Comparison of ENCODE assay signal across 8 cellular contexts in genomic region chr12:823043-823698, GRCh38.
DNase-seq lines count a peak whose midpoint lies in the region; ATAC-seq and TF ChIP-seq lines count a peak whose summit lies in the region.

No MANE protein-coding gene starts in this region.

- intact Hi-C loops in activated CD4-positive, alpha-beta T cell treated with anti-CD3 and anti-CD28 coated beads, Interleukin-2, amount 10 ng/mL, durations not matched to agents 24 days and 14 days (cut with micrococcal nuclease): no loop called here
- intact Hi-C loops in natural killer cell (cut with micrococcal nuclease) (no loop called here), prostate gland (cut with DNase I) (no loop called here)

- peaks cover 31% of the 10 kb centered on the region for H3K36me3 Mint-ChIP-seq in activated CD4-positive, alpha-beta T cell treated with anti-CD3 and anti-CD28 coated beads, Interleukin-2, amount 10 ng/mL, durations not matched to agents 24 days and 14 days (ENCODE audit: low read depth)
- H3K36me3 Mint-ChIP-seq in natural killer cell: no peaks in the 10 kb centered on the region
- peaks cover 41% of the 10 kb centered on the region for H3K36me3 Mint-ChIP-seq in mesothelial cell of epicardium

- in situ Hi-C loops in HAP-1 (cut with MboI; ENCODE audit: low sequenced_read_pairs): no loop called here

- no peaks in the 10 kb centered on the region for H3K27me3 ChIP-seq in prostate gland (replicated peaks; ENCODE audit: insufficient read depth)
- H3K27me3 ChIP-seq in HAP-1 (ENCODE audit: low read depth): no peaks in the 10 kb centered on the region

- H3K27ac ChIP-seq in prostate gland: no peak overlapping the region

- H3K4me3 Mint-ChIP-seq in activated CD4-positive, alpha-beta T cell treated with anti-CD3 and anti-CD28 coated beads, Interleukin-2, amount 10 ng/mL, durations not matched to agents 24 days and 14 days: no peak overlapping the region
- H3K4me3 Mint-ChIP-seq in natural killer cell (peak overlapping the region; percentile 3), mesothelial cell of epicardium (no peak overlapping the region)

- H3K4me1 ChIP-seq in prostate gland (replicated peaks) (no peaks in the 10 kb centered on the region), HAP-1 (peaks cover 7% of the 10 kb centered on the region)

- no peak for TF ChIP-seq POLR2A in prostate gland (IDR thresholded peaks at IDR 0.05)

- no peaks in the 10 kb centered on the region for H3K9me3 ChIP-seq in prostate gland
- H3K9me3 ChIP-seq in HAP-1: no peaks in the 10 kb centered on the region

- H3K4me3 ChIP-seq in prostate gland (no peak overlapping the region), HAP-1 (no peak overlapping the region)

- no peaks in the 10 kb centered on the region for H3K27me3 Mint-ChIP-seq in activated CD4-positive, alpha-beta T cell treated with anti-CD3 and anti-CD28 coated beads, Interleukin-2, amount 10 ng/mL, durations not matched to agents 24 days and 14 days
- H3K27me3 Mint-ChIP-seq in natural killer cell (ENCODE audit: low read depth in 2 of 2) (no peaks in the 10 kb centered on the region), mesothelial cell of epicardium (ENCODE audit: low read depth) (no peaks in the 10 kb centered on the region)

- peak overlapping the region; percentile 64 for H3K27ac Mint-ChIP-seq in activated CD4-positive, alpha-beta T cell treated with anti-CD3 and anti-CD28 coated beads, Interleukin-2, amount 10 ng/mL, durations not matched to agents 24 days and 14 days
- H3K27ac Mint-ChIP-seq in natural killer cell (peak overlapping the region; percentile 11 to 56), mesothelial cell of epicardium (no peak overlapping the region)

- TF ChIP-seq CTCF in natural killer cell (IDR thresholded peaks at IDR 0.05): no peak
- TF ChIP-seq CTCF in prostate gland (IDR thresholded peaks at IDR 0.05): no peak
- TF ChIP-seq CTCF in mesothelial cell of epicardium (IDR thresholded peaks at IDR 0.05; ENCODE audit: unreplicated experiment): no peak

- peaks cover 6% of the 10 kb centered on the region for H3K9me3 Mint-ChIP-seq in activated CD4-positive, alpha-beta T cell treated with anti-CD3 and anti-CD28 coated beads, Interleukin-2, amount 10 ng/mL, durations not matched to agents 24 days and 14 days
- H3K9me3 Mint-ChIP-seq in natural killer cell (peaks cover 2 to 5% of the 10 kb centered on the region in 2 donors), mesothelial cell of epicardium (peaks cover 33% of the 10 kb centered on the region)

- WGBS in prostate gland: 88% methylated on average over 1 of the region's 1 CpG

- no peaks in the 10 kb centered on the region for H3K36me3 ChIP-seq in prostate gland
- peaks cover 8% of the 10 kb centered on the region; the same call in 1 of the 2 replicates for H3K36me3 ChIP-seq in HAP-1 (replicated peaks)

- peaks cover 36% of the 10 kb centered on the region for H3K4me1 Mint-ChIP-seq in activated CD4-positive, alpha-beta T cell treated with anti-CD3 and anti-CD28 coated beads, Interleukin-2, amount 10 ng/mL, durations not matched to agents 24 days and 14 days
- H3K4me1 Mint-ChIP-seq in natural killer cell (peaks cover 50 to 61% of the 10 kb centered on the region in 2 donors), mesothelial cell of epicardium (no peaks in the 10 kb centered on the region)

- no peak for DNase-seq in activated CD4-positive, alpha-beta T cell treated with anti-CD3 and anti-CD28 coated beads, Interleukin-2, amount 10 ng/mL, durations not matched to agents 24 days and 14 days
- DNase-seq in activated CD4-positive, alpha-beta T cell treated with anti-CD3 and anti-CD28 coated beads, Interleukin-2, amount 50 U/mL, for 1 hour: no peak
- DNase-seq in MV-4-11 (lab: John Stamatoyannopoulos, UW) (peak; percentile 96), natural killer cell (no peak), prostate gland (ENCODE audit: low spot score) (no peak), HAP-1 (ENCODE audit: low spot score in 2 of 2) (no peak), mesothelial cell of epicardium (ENCODE audit: low spot score in 2 of 2, unreplicated experiment in 2 of 2) (no peak)

- ATAC-seq in HG02759 (IDR thresholded peaks at IDR 0.05; ENCODE audit: unreplicated experiment): peak; percentile 83
- ATAC-seq in natural killer cell: peak; percentile 26 to 66 (median 37)
